Comparison of ENCODE assay signal across 17 cellular contexts in genomic region chr5:91910655-91911054, GRCh38.
"Had no signal": no experiment of that assay in that cellular context is flagged by ENCODE, and none has a peak within 500 bp of the region (broad histone marks: within the 10 kb centered on the region; RNA-seq: fewer than 3 reads in every experiment).

No MANE protein-coding gene starts in this region.

- ATAC-seq: left cardiac atrium, lower lobe of right lung, natural killer cell had no signal

- H3K4me2 ChIP-seq: hepatocyte, neural progenitor cell had no signal

- H2AFZ ChIP-seq: hepatocyte, neural progenitor cell had no signal

- H3K9me3 ChIP-seq: left ventricle myocardium inferior, lower lobe of right lung, ovary, right atrium auricular region, sigmoid colon had no signal

- H3K4me1 ChIP-seq: left ventricle myocardium inferior, lower lobe of right lung, neural progenitor cell, right atrium auricular region, sigmoid colon had no signal

- H3K79me2 ChIP-seq: hepatocyte had no signal

- H3K4me3 ChIP-seq: hepatocyte, left ventricle myocardium inferior, lower lobe of right lung, neural progenitor cell, ovary, right atrium auricular region, sigmoid colon, skin epidermis had no signal

- H3K36me3 ChIP-seq: left ventricle myocardium inferior, lower lobe of right lung, neural progenitor cell, ovary, right atrium auricular region, sigmoid colon had no signal

- DNase-seq: foreskin melanocyte; head of caudate nucleus; kidney; left cardiac atrium; left ventricle myocardium inferior; lower lobe of right lung; natural killer cell; nucleus accumbens; ovary; sigmoid colon; stimulated activated CD4-positive, alpha-beta T cell treated with anti-CD3 and anti-CD28 coated beads, Interleukin-2, amount 100 ng/mL, for 48 hours; stimulated activated naive CD4-positive, alpha-beta T cell treated with Interleukin-2 at 50 U/mL for 16 hours; trophoblast cell had no signal

- H3K27ac ChIP-seq: hepatocyte, left ventricle myocardium inferior, lower lobe of right lung, neural progenitor cell, ovary, right atrium auricular region, sigmoid colon, skin epidermis had no signal

- H3K9ac ChIP-seq: neural progenitor cell had no signal

- H3K27me3 ChIP-seq: hepatocyte, neural progenitor cell, ovary, right atrium auricular region, sigmoid colon had no signal
